30 cellular contexts compared by ENCODE assay signal in the genomic region with DNA sequence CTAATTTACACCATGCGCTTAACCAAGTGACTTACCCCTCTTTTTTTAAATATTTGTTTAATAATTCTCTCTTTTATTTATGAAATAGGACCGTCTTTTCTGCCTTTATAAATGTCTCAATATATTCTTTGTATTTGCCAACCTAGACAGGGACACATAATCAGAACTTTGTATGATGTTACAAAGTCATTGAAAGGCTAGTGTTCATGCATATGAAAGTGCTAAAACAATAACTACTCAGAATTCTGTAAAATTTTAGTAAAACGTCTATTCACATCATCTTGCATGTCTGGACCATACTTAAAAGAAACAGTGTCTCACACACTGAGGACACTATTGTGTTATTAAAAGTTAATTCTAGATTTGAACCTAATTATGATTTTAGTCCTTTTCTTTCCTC.
"Had no signal": no experiment of that assay in that cellular context is flagged by ENCODE, and none has a peak within 500 bp of the region (broad histone marks: within the 10 kb centered on the region; RNA-seq: fewer than 3 reads in every experiment).

No MANE protein-coding gene starts in this region.

- H3K27me3 Mint-ChIP-seq: stimulated activated memory B cell treated with anti-CD40 and anti-IgM and Interleukin-4, amounts not matched to agents 10 μg/mL and 1 μg/mL and 100 μg/mL, for 72 hours; stimulated activated naive CD8-positive, alpha-beta T cell treated with anti-CD3 and anti-CD28 coated beads, Interleukin-15, Interleukin-2, amounts not matched to agents 100 ng/mL and 50 ng/mL, for 24 hours had no signal

- H3K4me1 Mint-ChIP-seq: nephron, neural progenitor cell had no signal

- H3K36me3 ChIP-seq: neural progenitor cell, ovary, right lobe of liver, sigmoid colon, spleen, stomach, thoracic aorta, thyroid gland, tibial nerve, upper lobe of left lung, vagina had no signal

- DNase-seq: natural killer cell; occipital lobe; ovary; posterior cingulate gyrus; psoas muscle; right cardiac atrium; right lobe of liver; sigmoid colon; spleen; stimulated activated CD4-positive, alpha-beta T cell treated with anti-CD3 and anti-CD28 coated beads, Interleukin-12 subunit alpha, Interleukin-12 subunit beta, amount 100 ng/mL, for 4 hours; stimulated activated CD4-positive, alpha-beta T cell treated with anti-CD3 and anti-CD28 coated beads, Interleukin-1b, Interleukin-23, amount 100 ng/mL, for 48 hours; stimulated activated CD4-positive, alpha-beta T cell treated with anti-CD3 and anti-CD28 coated beads, Interleukin-4, amount 100 ng/mL, for 1 hour; stimulated activated CD4-positive, alpha-beta T cell treated with anti-CD3 and anti-CD28 coated beads, Interleukin-4, amount 100 ng/mL, for 4 hours; stimulated activated CD8-positive, alpha-beta memory T cell treated with anti-CD3 and anti-CD28 coated beads, Interleukin-4, amount 100 ng/mL, for 48 hours; stimulated activated naive CD4-positive, alpha-beta T cell treated with Interleukin-2 at 50 U/mL for 16 hours; stomach; thyroid gland; trophoblast cell; upper lobe of left lung had no signal

- H3K27me3 ChIP-seq: neural progenitor cell, ovary, right lobe of liver, sigmoid colon, spleen, stomach, thyroid gland, tibial nerve, upper lobe of left lung, vagina had no signal

- H3K4me3 Mint-ChIP-seq: natural killer cell; nephron; neural progenitor cell; stimulated activated memory B cell treated with anti-CD40 and anti-IgM and Interleukin-4, amounts not matched to agents 10 μg/mL and 1 μg/mL and 100 μg/mL, for 72 hours; stimulated activated naive CD8-positive, alpha-beta T cell treated with anti-CD3 and anti-CD28 coated beads, Interleukin-15, Interleukin-2, amounts not matched to agents 100 ng/mL and 50 ng/mL, for 24 hours had no signal

- H3K4me3 ChIP-seq: neural progenitor cell, ovary, psoas muscle, right lobe of liver, sigmoid colon, smooth muscle cell, spleen, stomach, thoracic aorta, thyroid gland, tibial nerve, upper lobe of left lung, vagina had no signal

- H3K27ac ChIP-seq: neural progenitor cell, ovary, parathyroid adenoma, psoas muscle, right lobe of liver, sigmoid colon, stomach, thoracic aorta, tibial nerve, upper lobe of left lung, vagina had no signal

- H3K9me3 ChIP-seq: ovary, psoas muscle, right lobe of liver, sigmoid colon, spleen, stomach, thoracic aorta, thyroid gland, tibial nerve, upper lobe of left lung, vagina had no signal

- H3K36me3 Mint-ChIP-seq: natural killer cell; neural progenitor cell; stimulated activated memory B cell treated with anti-CD40 and anti-IgM and Interleukin-4, amounts not matched to agents 10 μg/mL and 1 μg/mL and 100 μg/mL, for 72 hours had no signal

- H3K4me1 ChIP-seq: neural progenitor cell, parathyroid adenoma, psoas muscle, sigmoid colon, spleen, tibial nerve, upper lobe of left lung, vagina had no signal

- FAIRE-seq: urothelium cell line had no signal

- H3K27ac Mint-ChIP-seq: natural killer cell; nephron; neural progenitor cell; progenitor cell of endocrine pancreas; stimulated activated memory B cell treated with anti-CD40 and anti-IgM and Interleukin-4, amounts not matched to agents 10 μg/mL and 1 μg/mL and 100 μg/mL, for 72 hours had no signal

- H3K9me3 Mint-ChIP-seq: natural killer cell; nephron; neural progenitor cell; stimulated activated memory B cell treated with anti-CD40 and anti-IgM and Interleukin-4, amounts not matched to agents 10 μg/mL and 1 μg/mL and 100 μg/mL, for 72 hours; stimulated activated naive CD8-positive, alpha-beta T cell treated with anti-CD3 and anti-CD28 coated beads, Interleukin-15, Interleukin-2, amounts not matched to agents 100 ng/mL and 50 ng/mL, for 24 hours had no signal
